Comparison of ENCODE assay signal across 13 cellular contexts in the genomic region with DNA sequence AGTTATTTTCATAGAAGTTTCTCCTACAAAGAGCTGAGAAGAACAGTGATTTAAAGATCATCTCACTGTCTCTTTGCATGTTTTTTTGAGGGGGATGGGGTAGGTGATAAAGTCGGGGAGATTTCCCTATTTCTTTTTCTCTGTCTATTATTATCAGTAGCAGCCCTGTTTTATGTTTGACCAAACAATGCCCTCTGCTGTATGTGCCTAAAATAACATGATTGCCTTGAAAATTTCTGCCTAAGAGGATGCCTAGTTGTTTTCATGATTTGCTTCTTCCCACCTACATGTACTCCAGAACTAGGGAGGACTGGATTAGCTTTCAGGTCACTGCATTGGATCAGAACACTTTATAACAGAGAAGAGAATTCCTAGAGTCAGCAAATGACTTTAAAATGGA.
DNase-seq lines count a peak whose midpoint lies in the region; ATAC-seq and TF ChIP-seq lines count a peak whose summit lies in the region.
"Had no signal": no experiment of that assay in that cellular context is flagged by ENCODE, and none has a peak within 500 bp of the region (broad histone marks: within the 10 kb centered on the region; RNA-seq: fewer than 3 reads in every experiment).

No MANE protein-coding gene starts in this region.

- no peaks in the 10 kb centered on the region for H3K4me1 ChIP-seq in MM.1S (ENCODE audit: low read length)

- H3K36me3 ChIP-seq in MM.1S (replicated peaks; ENCODE audit: insufficient read depth, low read length), result no peaks in the 10 kb centered on the region

- H3K4me3 ChIP-seq in MM.1S (ENCODE audit: low read length), result no peak overlapping the region

- no peaks in the 10 kb centered on the region for H3K79me2 ChIP-seq in MM.1S (ENCODE audit: low read length)

- H3K9me3 ChIP-seq in MM.1S (replicated peaks; ENCODE audit: insufficient read depth, low read length), result no peaks in the 10 kb centered on the region

- no peaks in the 10 kb centered on the region for H4K20me1 ChIP-seq in MM.1S (ENCODE audit: insufficient read depth, low read length)

- H3K27me3 ChIP-seq in MM.1S (replicated peaks; ENCODE audit: insufficient read depth, low read length), result no peaks in the 10 kb centered on the region

- H3K36me3 Mint-ChIP-seq in WTC11 (peaks cover 2% of the 10 kb centered on the region; the same call in 1 of the 2 replicates), T-cell (no peaks in the 10 kb centered on the region)
- H3K36me3 Mint-ChIP-seq: activated naive CD8-positive, alpha-beta T cell; IgD-negative memory B cell had no signal

- H3K27ac Mint-ChIP-seq in WTC11, result no peak overlapping the region
- no peak overlapping the region for H3K27ac Mint-ChIP-seq in T-cell
- H3K27ac Mint-ChIP-seq: activated naive CD8-positive, alpha-beta T cell; IgD-negative memory B cell had no signal

- peak; percentile 29 for TF ChIP-seq CTCF in GM10266 (IDR thresholded peaks at IDR 0.05; ENCODE audit: control insufficient read depth, insufficient read depth, low read depth, missing control alignments)
- TF ChIP-seq CTCF in MM.1S (IDR thresholded peaks at IDR 0.05; ENCODE audit: low read length), result peak; percentile 36
- TF ChIP-seq CTCF in WTC11 (IDR thresholded peaks at IDR 0.05), result 0 out of 2 replicates have a peak, but pooled peaks have one; percentile 23

- H3K4me2 ChIP-seq in MM.1S (ENCODE audit: low read depth, low read length), result no peak overlapping the region

- CTCF ChIA-PET in WTC11 (lab: Charles Lee), result interaction anchor here (1.3 kb wide), 1 partner anchor 165 kb away, joined by 4 read pairs; no protein-coding TSS in a partner anchor
- CTCF ChIA-PET in T-cell (lab: Charles Lee), result interaction anchor here in 1 of 2 donors (0.5 kb wide), 1 partner anchor 30 kb away, joined by 3 read pairs; no protein-coding TSS in a partner anchor

- POLR2A ChIA-PET in WTC11 (lab: Charles Lee) (no interaction called here), T-cell (lab: Charles Lee) (no interaction called here)

- H2AFZ ChIP-seq in MM.1S (ENCODE audit: low read length), result no peak overlapping the region

- no peak overlapping the region for H3K9ac ChIP-seq in MM.1S (ENCODE audit: low read length)

- H3K27me3 Mint-ChIP-seq in WTC11 (ENCODE audit: low read depth), result peaks cover 3% of the 10 kb centered on the region; the same call in 1 of the 2 replicates
- H3K27me3 Mint-ChIP-seq in T-cell, result no peaks in the 10 kb centered on the region
- H3K27me3 Mint-ChIP-seq: activated naive CD8-positive, alpha-beta T cell; IgD-negative memory B cell had no signal

- no peak overlapping the region for H3K4me3 Mint-ChIP-seq in WTC11
- H3K4me3 Mint-ChIP-seq in T-cell, result no peak overlapping the region
- H3K4me3 Mint-ChIP-seq: activated naive CD8-positive, alpha-beta T cell; IgD-negative memory B cell had no signal

- no peaks in the 10 kb centered on the region for H3K9me2 ChIP-seq in MM.1S (replicated peaks; ENCODE audit: insufficient read depth, low read length)

- no peaks in the 10 kb centered on the region for H3F3A ChIP-seq in MM.1S (ENCODE audit: insufficient read depth, low read length)

- H3K4me1 Mint-ChIP-seq in WTC11 (no peaks in the 10 kb centered on the region), T-cell (no peaks in the 10 kb centered on the region)
- H3K4me1 Mint-ChIP-seq: IgD-negative memory B cell had no signal

- DNase-seq in GM10266 (ENCODE audit: extremely low spot score) (no peak), MM.1S (no peak), WTC11 (ENCODE audit: low spot score) (no peak), midbrain (lab: John Stamatoyannopoulos, UW) (peak; percentile 6), activated T-cell treated with anti-CD3 and anti-CD28 coated beads for 4 hours (no peak), T-cell (no peak), GM19240 (ENCODE audit: insufficient read length, low spot score) (no peak)
- DNase-seq: nucleus accumbens, T-helper 9 cell had no signal

- peaks cover 34% of the 10 kb centered on the region for H3K9me3 Mint-ChIP-seq in WTC11
- H3K9me3 Mint-ChIP-seq in T-cell, result peaks cover 11 to 19% (median 14%) of the 10 kb centered on the region in 3 donors

- H3K27ac ChIP-seq in MM.1S (ENCODE audit: low read length), result no peak overlapping the region

- ATAC-seq in WTC11, result no peak
- ATAC-seq in T-cell (replicated peaks in 1 of 4), result no peak
- no peak for ATAC-seq in HG02759 (IDR thresholded peaks at IDR 0.05; ENCODE audit: unreplicated experiment)
- ATAC-seq: HCT116 had no signal

TF ChIP-seq in WTC11, 78 proteins besides CTCF, POLR2A, EP300 and RAD21 (continues in another document):
- no peak for TF ChIP-seq RORB (CRISPR knock-in tag; IDR thresholded peaks at IDR 0.05)
- TF ChIP-seq, protein P1, sequence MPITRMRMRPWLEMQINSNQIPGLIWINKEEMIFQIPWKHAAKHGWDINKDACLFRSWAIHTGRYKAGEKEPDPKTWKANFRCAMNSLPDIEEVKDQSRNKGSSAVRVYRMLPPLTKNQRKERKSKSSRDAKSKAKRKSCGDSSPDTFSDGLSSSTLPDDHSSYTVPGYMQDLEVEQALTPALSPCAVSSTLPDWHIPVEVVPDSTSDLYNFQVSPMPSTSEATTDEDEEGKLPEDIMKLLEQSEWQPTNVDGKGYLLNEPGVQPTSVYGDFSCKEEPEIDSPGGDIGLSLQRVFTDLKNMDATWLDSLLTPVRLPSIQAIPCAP (CRISPR knock-in tag; IDR thresholded peaks at IDR 0.05), result no peak
- TF ChIP-seq, protein P2, sequence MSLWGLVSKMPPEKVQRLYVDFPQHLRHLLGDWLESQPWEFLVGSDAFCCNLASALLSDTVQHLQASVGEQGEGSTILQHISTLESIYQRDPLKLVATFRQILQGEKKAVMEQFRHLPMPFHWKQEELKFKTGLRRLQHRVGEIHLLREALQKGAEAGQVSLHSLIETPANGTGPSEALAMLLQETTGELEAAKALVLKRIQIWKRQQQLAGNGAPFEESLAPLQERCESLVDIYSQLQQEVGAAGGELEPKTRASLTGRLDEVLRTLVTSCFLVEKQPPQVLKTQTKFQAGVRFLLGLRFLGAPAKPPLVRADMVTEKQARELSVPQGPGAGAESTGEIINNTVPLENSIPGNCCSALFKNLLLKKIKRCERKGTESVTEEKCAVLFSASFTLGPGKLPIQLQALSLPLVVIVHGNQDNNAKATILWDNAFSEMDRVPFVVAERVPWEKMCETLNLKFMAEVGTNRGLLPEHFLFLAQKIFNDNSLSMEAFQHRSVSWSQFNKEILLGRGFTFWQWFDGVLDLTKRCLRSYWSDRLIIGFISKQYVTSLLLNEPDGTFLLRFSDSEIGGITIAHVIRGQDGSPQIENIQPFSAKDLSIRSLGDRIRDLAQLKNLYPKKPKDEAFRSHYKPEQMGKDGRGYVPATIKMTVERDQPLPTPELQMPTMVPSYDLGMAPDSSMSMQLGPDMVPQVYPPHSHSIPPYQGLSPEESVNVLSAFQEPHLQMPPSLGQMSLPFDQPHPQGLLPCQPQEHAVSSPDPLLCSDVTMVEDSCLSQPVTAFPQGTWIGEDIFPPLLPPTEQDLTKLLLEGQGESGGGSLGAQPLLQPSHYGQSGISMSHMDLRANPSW (CRISPR knock-in tag; conservative IDR thresholded peaks at IDR 0.05; ENCODE audit: low read depth), result no peak
- no peak for TF ChIP-seq HMGA2 (CRISPR knock-in tag; IDR thresholded peaks at IDR 0.05)
- TF ChIP-seq CBFB (CRISPR knock-in tag; IDR thresholded peaks at IDR 0.05; ENCODE audit: low read depth), result no peak
- TF ChIP-seq, protein P3, sequence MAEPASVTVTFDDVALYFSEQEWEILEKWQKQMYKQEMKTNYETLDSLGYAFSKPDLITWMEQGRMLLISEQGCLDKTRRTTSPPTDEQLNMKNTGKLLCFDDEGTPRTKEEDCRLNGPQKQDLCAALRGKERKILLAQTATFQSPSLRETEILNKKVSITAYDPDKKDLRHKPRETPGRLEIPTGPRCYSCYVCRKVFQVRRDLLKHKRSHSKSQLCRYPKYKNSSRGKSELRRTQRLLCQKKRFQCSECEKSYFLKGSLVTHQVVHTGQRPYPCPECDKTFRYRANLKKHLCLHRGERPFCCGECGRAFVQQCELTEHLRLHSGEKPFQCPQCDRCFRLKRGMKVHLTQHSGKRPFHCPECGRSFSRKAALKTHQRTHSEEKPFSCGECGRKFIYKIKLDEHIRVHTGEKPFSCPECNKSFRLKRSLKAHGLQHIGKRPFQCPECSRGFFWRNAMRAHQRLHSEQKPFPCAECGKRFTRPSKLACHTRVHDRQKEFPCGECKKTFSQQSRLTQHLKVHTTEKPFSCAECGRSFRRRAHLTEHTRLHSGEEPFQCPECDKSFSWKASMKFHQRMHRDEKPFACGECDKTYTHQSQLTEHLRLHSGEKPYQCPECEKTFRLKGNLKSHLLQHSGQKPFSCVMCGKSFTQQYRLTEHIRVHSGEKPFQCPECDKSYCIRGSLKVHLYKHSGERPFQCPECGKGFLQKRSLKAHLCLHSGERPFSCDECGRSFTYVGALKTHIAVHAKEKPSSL (CRISPR knock-in tag; conservative IDR thresholded peaks at IDR 0.05), result no peak
- TF ChIP-seq, protein P4, sequence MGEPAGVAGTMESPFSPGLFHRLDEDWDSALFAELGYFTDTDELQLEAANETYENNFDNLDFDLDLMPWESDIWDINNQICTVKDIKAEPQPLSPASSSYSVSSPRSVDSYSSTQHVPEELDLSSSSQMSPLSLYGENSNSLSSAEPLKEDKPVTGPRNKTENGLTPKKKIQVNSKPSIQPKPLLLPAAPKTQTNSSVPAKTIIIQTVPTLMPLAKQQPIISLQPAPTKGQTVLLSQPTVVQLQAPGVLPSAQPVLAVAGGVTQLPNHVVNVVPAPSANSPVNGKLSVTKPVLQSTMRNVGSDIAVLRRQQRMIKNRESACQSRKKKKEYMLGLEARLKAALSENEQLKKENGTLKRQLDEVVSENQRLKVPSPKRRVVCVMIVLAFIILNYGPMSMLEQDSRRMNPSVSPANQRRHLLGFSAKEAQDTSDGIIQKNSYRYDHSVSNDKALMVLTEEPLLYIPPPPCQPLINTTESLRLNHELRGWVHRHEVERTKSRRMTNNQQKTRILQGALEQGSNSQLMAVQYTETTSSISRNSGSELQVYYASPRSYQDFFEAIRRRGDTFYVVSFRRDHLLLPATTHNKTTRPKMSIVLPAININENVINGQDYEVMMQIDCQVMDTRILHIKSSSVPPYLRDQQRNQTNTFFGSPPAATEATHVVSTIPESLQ (CRISPR knock-in tag; IDR thresholded peaks at IDR 0.05), result no peak
- no peak for TF ChIP-seq ZNF396 (CRISPR knock-in tag; IDR thresholded peaks at IDR 0.05; ENCODE audit: borderline replicate concordance)
- TF ChIP-seq TEAD1 (CRISPR knock-in tag; IDR thresholded peaks at IDR 0.05), result no peak
